15 cellular contexts compared by ENCODE assay signal in the genomic region with DNA sequence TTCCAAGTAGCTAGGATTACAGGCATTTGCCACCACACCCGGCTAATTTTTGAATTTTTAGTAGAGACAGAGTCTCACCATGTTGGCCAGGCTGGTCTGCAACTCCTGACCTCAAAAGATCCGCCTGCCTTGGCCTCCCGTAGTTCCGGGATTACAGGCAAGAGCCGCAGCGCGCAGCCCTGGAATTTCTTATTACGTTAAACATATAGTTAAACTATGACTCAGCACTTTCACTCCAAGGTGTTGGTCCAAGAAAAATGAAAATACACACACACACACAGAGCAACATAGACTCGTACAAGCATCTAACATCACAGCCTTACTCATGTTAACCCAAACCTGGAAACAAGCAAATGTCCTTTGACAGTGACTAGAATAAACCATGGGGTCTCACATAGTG.
A peak's percentile ranks its signal among the peaks of the same experiment; 100 is the strongest.
DNase-seq lines count a peak whose midpoint lies in the region; ATAC-seq, FAIRE-seq and TF ChIP-seq lines count a peak whose summit lies in the region.
"Had no signal": no experiment of that assay in that cellular context is flagged by ENCODE, and none has a peak within 500 bp of the region (broad histone marks: within the 10 kb centered on the region; RNA-seq: fewer than 3 reads in every experiment).

No MANE protein-coding gene starts in this region.

- POLR2A ChIA-PET in A549 (lab: Yijun Ruan, JAX) = no interaction called here

- H3K9me3 Mint-ChIP-seq in neural crest cell = peaks cover 13% of the 10 kb centered on the region

- H3K27ac ChIP-seq in A549 (peak overlapping the region; percentile 42 to 65; a peak in 5 of 6 replicates), brain microvascular endothelial cell (no peak overlapping the region)
- H3K27ac ChIP-seq: BLaER1 treated with 17β-estradiol and CSF1 and Interleukin-3, amounts not matched to agents 10 nM and 100 nM had no signal

- no peak for TF ChIP-seq EP300 in A549 (IDR thresholded peaks at IDR 0.05)

- H3K36me3 ChIP-seq in brain microvascular endothelial cell (replicated peaks) = no peaks in the 10 kb centered on the region

- no peak overlapping the region for H3K4me3 ChIP-seq in A549
- H3K4me3 ChIP-seq in brain microvascular endothelial cell (ENCODE audit: low read depth, low read length) = no peak overlapping the region
- H3K4me3 ChIP-seq: BLaER1 treated with 17β-estradiol and CSF1 and Interleukin-3, amounts not matched to agents 10 nM and 100 nM had no signal

- no peaks in the 10 kb centered on the region for H3K9me3 ChIP-seq in A549

- H3K27ac Mint-ChIP-seq in neural crest cell (ENCODE audit: unreplicated experiment) = peak overlapping the region; percentile 50
- H3K27ac Mint-ChIP-seq: CD4-positive, CD25-positive, alpha-beta regulatory T cell had no signal

- no peak overlapping the region for H3K4me3 Mint-ChIP-seq in neural crest cell
- H3K4me3 Mint-ChIP-seq: CD4-positive, CD25-positive, alpha-beta regulatory T cell had no signal

- WGBS in A549 (ENCODE audit: missing lambda C conversion rate) = 62% methylated on average over 9 of the region's 9 CpGs

- no peak for TF ChIP-seq CTCF in A549 (IDR thresholded peaks at IDR 0.05)
- no peak for TF ChIP-seq CTCF in neural crest cell (conservative IDR thresholded peaks at IDR 0.05)
- no peak for TF ChIP-seq CTCF in brain microvascular endothelial cell (IDR thresholded peaks at IDR 0.05; ENCODE audit: low read depth, low read length, missing control alignments)

- H3K27me3 Mint-ChIP-seq in neural crest cell (ENCODE audit: low read depth) = no peaks in the 10 kb centered on the region
- H3K27me3 Mint-ChIP-seq: CD4-positive, CD25-positive, alpha-beta regulatory T cell had no signal

- H3K4me2 ChIP-seq in A549 = 0 out of 3 replicates have a peak overlapping the region, but pooled peaks have one; percentile 21
- H3K4me2 ChIP-seq: BLaER1 treated with 17β-estradiol and CSF1 and Interleukin-3, amounts not matched to agents 10 nM and 100 nM had no signal

- FAIRE-seq in A549 (lab: Jason Lieb, UNC) = no peak
- FAIRE-seq: GM19239 had no signal

- ATAC-seq in A549 = no peak
- no peak for ATAC-seq in HG02571 (IDR thresholded peaks at IDR 0.05; ENCODE audit: unreplicated experiment)

- H3K4me1 Mint-ChIP-seq in neural crest cell = no peaks in the 10 kb centered on the region
- H3K4me1 Mint-ChIP-seq: CD4-positive, CD25-positive, alpha-beta regulatory T cell had no signal

- H3K27me3 ChIP-seq in brain microvascular endothelial cell (replicated peaks) = no peaks in the 10 kb centered on the region
- H3K27me3 ChIP-seq: BLaER1 treated with 17β-estradiol and CSF1 and Interleukin-3, amounts not matched to agents 10 nM and 100 nM had no signal

- DNase-seq in A549 (ENCODE audit: low read depth in 1 of 2, low spot score in 1 of 2) = peak in 1 of 2 experiments; percentile 50
- peak; percentile 11 for DNase-seq in HT1080 (ENCODE audit: low read depth)
- peak; percentile 41 for DNase-seq in RPMI7951 (ENCODE audit: low read depth)
- no peak for DNase-seq in neural crest cell (ENCODE audit: low read depth, low spot score)
- no peak for DNase-seq in NCI-H510A (lab: John Stamatoyannopoulos, UW)
- no peak for DNase-seq in brain microvascular endothelial cell
- DNase-seq: 8988T; ACHN; CD4-positive, CD25-positive, alpha-beta regulatory T cell; DMS79 treated with DMSO at 0.1 percent for 48 hours; GF-D8; HCEC 1CT had no signal

- H3K4me1 ChIP-seq in A549 = peaks cover 9% of the 10 kb centered on the region; the same call in 2 of the 3 replicates

- peaks cover 4% of the 10 kb centered on the region for H3K36me3 Mint-ChIP-seq in neural crest cell (ENCODE audit: low read depth)
- H3K36me3 Mint-ChIP-seq: CD4-positive, CD25-positive, alpha-beta regulatory T cell had no signal

- no peak for TF ChIP-seq RAD21 in A549 (conservative IDR thresholded peaks at IDR 0.05 in 1 of 2, IDR thresholded peaks at IDR 0.05 in 1 of 2)

- in situ Hi-C loops in brain microvascular endothelial cell (cut with HindIII; ENCODE audit: low pct_ligation_motif_present, low sequenced_read_pairs) = no loop called here

- CTCF ChIA-PET in A549 (lab: Yijun Ruan, JAX) = no interaction called here

- no peak for TF ChIP-seq POLR2A in A549 (IDR thresholded peaks at IDR 0.05; ENCODE audit: low read length)

TF ChIP-seq in A549, 52 proteins besides CTCF, POLR2A, EP300 and RAD21:
- TF ChIP-seq EHF (CRISPR knock-in tag; IDR thresholded peaks at IDR 0.05) (no peak), ZFP36 (IDR thresholded peaks at IDR 0.05; ENCODE audit: borderline replicate concordance, partially characterized antibody) (no peak), ZNF302 (CRISPR knock-in tag; IDR thresholded peaks at IDR 0.05) (no peak), KDM5A (IDR thresholded peaks at IDR 0.05) (no peak), CEBPB (IDR thresholded peaks at IDR 0.05) (no peak), KDM1A (IDR thresholded peaks at IDR 0.05; ENCODE audit: low read depth) (no peak), JUNB (IDR thresholded peaks at IDR 0.05) (no peak), NFE2L2 (conservative IDR thresholded peaks at IDR 0.05; ENCODE audit: low read length) (peak; percentile 93), TP53 (CRISPR knock-in tag; IDR thresholded peaks at IDR 0.05) (no peak), HDAC2 (IDR thresholded peaks at IDR 0.05) (no peak), HEYL (CRISPR knock-in tag; IDR thresholded peaks at IDR 0.05) (no peak), SMC3 (IDR thresholded peaks at IDR 0.05) (no peak), FOSL2 (IDR thresholded peaks at IDR 0.05) (no peak), FOSL2 (CRISPR knock-in tag; IDR thresholded peaks at IDR 0.05) (peak; percentile 43; the same call in 1 of the 2 replicates), MAZ (IDR thresholded peaks at IDR 0.05; ENCODE audit: borderline replicate concordance, low read depth, low read length) (no peak), MAFK (IDR thresholded peaks at IDR 0.05; ENCODE audit: partially characterized antibody) (peak; percentile 96)
- TF ChIP-seq, protein P1, sequence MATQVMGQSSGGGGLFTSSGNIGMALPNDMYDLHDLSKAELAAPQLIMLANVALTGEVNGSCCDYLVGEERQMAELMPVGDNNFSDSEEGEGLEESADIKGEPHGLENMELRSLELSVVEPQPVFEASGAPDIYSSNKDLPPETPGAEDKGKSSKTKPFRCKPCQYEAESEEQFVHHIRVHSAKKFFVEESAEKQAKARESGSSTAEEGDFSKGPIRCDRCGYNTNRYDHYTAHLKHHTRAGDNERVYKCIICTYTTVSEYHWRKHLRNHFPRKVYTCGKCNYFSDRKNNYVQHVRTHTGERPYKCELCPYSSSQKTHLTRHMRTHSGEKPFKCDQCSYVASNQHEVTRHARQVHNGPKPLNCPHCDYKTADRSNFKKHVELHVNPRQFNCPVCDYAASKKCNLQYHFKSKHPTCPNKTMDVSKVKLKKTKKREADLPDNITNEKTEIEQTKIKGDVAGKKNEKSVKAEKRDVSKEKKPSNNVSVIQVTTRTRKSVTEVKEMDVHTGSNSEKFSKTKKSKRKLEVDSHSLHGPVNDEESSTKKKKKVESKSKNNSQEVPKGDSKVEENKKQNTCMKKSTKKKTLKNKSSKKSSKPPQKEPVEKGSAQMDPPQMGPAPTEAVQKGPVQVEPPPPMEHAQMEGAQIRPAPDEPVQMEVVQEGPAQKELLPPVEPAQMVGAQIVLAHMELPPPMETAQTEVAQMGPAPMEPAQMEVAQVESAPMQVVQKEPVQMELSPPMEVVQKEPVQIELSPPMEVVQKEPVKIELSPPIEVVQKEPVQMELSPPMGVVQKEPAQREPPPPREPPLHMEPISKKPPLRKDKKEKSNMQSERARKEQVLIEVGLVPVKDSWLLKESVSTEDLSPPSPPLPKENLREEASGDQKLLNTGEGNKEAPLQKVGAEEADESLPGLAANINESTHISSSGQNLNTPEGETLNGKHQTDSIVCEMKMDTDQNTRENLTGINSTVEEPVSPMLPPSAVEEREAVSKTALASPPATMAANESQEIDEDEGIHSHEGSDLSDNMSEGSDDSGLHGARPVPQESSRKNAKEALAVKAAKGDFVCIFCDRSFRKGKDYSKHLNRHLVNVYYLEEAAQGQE (IDR thresholded peaks at IDR 0.05) = no peak
- TF ChIP-seq, protein P2, sequence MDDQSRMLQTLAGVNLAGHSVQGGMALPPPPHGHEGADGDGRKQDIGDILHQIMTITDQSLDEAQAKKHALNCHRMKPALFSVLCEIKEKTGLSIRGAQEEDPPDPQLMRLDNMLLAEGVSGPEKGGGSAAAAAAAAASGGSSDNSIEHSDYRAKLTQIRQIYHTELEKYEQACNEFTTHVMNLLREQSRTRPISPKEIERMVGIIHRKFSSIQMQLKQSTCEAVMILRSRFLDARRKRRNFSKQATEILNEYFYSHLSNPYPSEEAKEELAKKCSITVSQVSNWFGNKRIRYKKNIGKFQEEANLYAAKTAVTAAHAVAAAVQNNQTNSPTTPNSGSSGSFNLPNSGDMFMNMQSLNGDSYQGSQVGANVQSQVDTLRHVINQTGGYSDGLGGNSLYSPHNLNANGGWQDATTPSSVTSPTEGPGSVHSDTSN (IDR thresholded peaks at IDR 0.05) = no peak
- TF ChIP-seq, protein P3, sequence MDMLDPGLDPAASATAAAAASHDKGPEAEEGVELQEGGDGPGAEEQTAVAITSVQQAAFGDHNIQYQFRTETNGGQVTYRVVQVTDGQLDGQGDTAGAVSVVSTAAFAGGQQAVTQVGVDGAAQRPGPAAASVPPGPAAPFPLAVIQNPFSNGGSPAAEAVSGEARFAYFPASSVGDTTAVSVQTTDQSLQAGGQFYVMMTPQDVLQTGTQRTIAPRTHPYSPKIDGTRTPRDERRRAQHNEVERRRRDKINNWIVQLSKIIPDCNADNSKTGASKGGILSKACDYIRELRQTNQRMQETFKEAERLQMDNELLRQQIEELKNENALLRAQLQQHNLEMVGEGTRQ (IDR thresholded peaks at IDR 0.05) = no peak
- TF ChIP-seq, protein P4, sequence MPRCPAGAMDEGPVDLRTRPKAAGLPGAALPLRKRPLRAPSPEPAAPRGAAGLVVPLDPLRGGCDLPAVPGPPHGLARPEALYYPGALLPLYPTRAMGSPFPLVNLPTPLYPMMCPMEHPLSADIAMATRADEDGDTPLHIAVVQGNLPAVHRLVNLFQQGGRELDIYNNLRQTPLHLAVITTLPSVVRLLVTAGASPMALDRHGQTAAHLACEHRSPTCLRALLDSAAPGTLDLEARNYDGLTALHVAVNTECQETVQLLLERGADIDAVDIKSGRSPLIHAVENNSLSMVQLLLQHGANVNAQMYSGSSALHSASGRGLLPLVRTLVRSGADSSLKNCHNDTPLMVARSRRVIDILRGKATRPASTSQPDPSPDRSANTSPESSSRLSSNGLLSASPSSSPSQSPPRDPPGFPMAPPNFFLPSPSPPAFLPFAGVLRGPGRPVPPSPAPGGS (IDR thresholded peaks at IDR 0.05) = no peak

Comparison
In these comparisons a context has a peak if more than half of its experiments do, and no peak if none do; other contexts are left out.
1. DNase-seq: peak in HT1080 (single experiment) and RPMI7951 (single experiment); none in neural crest cell (single experiment), NCI-H510A (single experiment) and brain microvascular endothelial cell (single experiment).